Comparison of ENCODE assay signal across 8 cellular contexts in the genomic region with DNA sequence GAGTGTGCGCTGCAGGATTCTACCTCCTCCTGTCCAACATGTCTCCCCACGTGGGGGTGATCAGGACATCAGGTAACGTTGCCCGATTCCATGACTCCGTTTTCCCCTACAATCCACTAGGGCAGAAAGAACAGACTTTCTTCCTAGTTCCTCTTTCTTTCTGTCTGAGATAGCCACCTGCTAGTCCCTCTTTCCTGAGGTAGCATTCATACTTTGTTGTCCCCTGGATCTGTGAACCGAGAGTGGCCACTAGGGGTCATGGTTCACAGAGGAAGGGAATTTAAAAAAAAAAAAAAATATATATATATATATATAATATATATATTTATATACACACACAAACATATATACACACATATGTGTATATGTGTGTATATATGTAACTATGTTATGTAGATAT.
A peak's percentile ranks its signal among the peaks of the same experiment; 100 is the strongest.
DNase-seq lines count a peak whose midpoint lies in the region; ATAC-seq, FAIRE-seq and TF ChIP-seq lines count a peak whose summit lies in the region.

No MANE protein-coding gene starts in this region.

- peaks cover 6% of the 10 kb centered on the region for H3K4me1 Mint-ChIP-seq in glutamatergic neuron (ENCODE audit: low read depth, unreplicated experiment)

- H3K4me3 Mint-ChIP-seq in glutamatergic neuron (ENCODE audit: unreplicated experiment): no peak overlapping the region

- TF ChIP-seq CTCF in AG10803 (conservative IDR thresholded peaks at IDR 0.05; ENCODE audit: low read length) (peak; percentile 53), glutamatergic neuron (IDR thresholded peaks at IDR 0.05; ENCODE audit: partially characterized antibody, unreplicated experiment) (peak; percentile 72)

- TF ChIP-seq POLR2A in GM12891 (IDR thresholded peaks at IDR 0.05; ENCODE audit: low read depth, low read length): no peak

- peaks cover 2% of the 10 kb centered on the region for H3K9me3 Mint-ChIP-seq in glutamatergic neuron (ENCODE audit: unreplicated experiment)

- DNase-seq in AG10803 (ENCODE audit: low read depth): peak; percentile 31
- DNase-seq in GM12891 (ENCODE audit: insufficient read length, low spot score): peak; percentile 2
- DNase-seq in RPMI8226: peak; percentile 59
- peak; percentile 31 for DNase-seq in glutamatergic neuron
- DNase-seq in NCI-H510A (lab: John Stamatoyannopoulos, UW): no peak
- no peak for DNase-seq in NCI-H187 treated with DMSO at 0.1 percent for 48 hours (lab: John Stamatoyannopoulos, UW)

- no peak overlapping the region for H3K27ac Mint-ChIP-seq in glutamatergic neuron (ENCODE audit: unreplicated experiment)

- H3K4me3 ChIP-seq in AG10803 (ENCODE audit: low read length): no peak overlapping the region

- no peak for ATAC-seq in GM21367 (IDR thresholded peaks at IDR 0.05; ENCODE audit: unreplicated experiment)
- ATAC-seq in GM19467 (IDR thresholded peaks at IDR 0.05; ENCODE audit: unreplicated experiment): no peak

- no peak for FAIRE-seq in GM12891 (lab: Jason Lieb, UNC)

- H3K36me3 Mint-ChIP-seq in glutamatergic neuron (ENCODE audit: unreplicated experiment): no peaks in the 10 kb centered on the region

- no peaks in the 10 kb centered on the region for H3K27me3 Mint-ChIP-seq in glutamatergic neuron (ENCODE audit: unreplicated experiment)

TF ChIP-seq in GM12891, 5 proteins besides CTCF, POLR2A, EP300 and RAD21:
- TF ChIP-seq SPI1 (IDR thresholded peaks at IDR 0.05; ENCODE audit: low read depth, low read length) (peak; percentile 41; the same call in 1 of the 2 replicates), TAF1 (IDR thresholded peaks at IDR 0.05; ENCODE audit: low read depth, low read length) (no peak), PAX5 (IDR thresholded peaks at IDR 0.05; ENCODE audit: insufficient read depth, low read length, severe bottlenecking) (no peak), POLR2AphosphoS5 (IDR thresholded peaks at IDR 0.05; ENCODE audit: low read depth, low read length) (no peak), POU2F2 (IDR thresholded peaks at IDR 0.05; ENCODE audit: low read depth, low read length) (no peak)

Comparison
In these comparisons a context has a peak if more than half of its experiments do, and no peak if none do; other contexts are left out.
1. DNase-seq: peak in AG10803 (single experiment), GM12891 (single experiment), RPMI8226 (single experiment) and glutamatergic neuron (single experiment); none in NCI-H510A (single experiment) and NCI-H187 treated with DMSO at 0.1 percent for 48 hours (single experiment).